In the genomic region with DNA sequence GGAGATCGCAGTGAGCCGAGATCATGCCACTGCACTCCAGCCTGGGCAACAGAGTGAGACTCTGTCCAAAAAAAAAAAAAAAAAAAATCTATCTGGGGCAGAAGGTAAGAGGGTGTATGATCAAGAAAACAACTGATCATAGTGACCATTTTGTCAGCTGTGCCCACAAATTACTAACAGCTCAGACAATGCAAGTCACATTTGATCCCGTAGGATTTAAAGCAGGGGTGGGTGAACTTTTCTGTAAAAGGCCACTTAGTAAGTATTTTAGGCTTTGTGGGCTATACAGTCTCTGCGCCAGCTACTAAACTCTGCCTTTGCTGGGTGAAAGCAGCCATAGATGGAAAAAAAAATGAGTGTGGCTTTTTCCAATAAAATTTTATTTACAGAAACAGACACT, we compare ENCODE assay signal across 26 cellular contexts.
"Had no signal": no experiment of that assay in that cellular context is flagged by ENCODE, and none has a peak within 500 bp of the region (broad histone marks: within the 10 kb centered on the region; RNA-seq: fewer than 3 reads in every experiment).

No MANE protein-coding gene starts in this region.

- FAIRE-seq: endometrium, islet of Langerhans had no signal

- H3K27me3 ChIP-seq: colonic mucosa, esophagus squamous epithelium, gastrocnemius medialis, heart right ventricle, left lung had no signal

- H3K36me3 Mint-ChIP-seq: mesothelial cell of epicardium, naive B cell had no signal

- H3K4me3 Mint-ChIP-seq: dendritic cell treated with granulocyte-macrophage colony-stimulating factor and Interleukin-4, amounts not matched to agents 40 ng/mL and 50 ng/mL, for 4 days; effector memory CD8-positive, alpha-beta T cell; endodermal cell; mesothelial cell of epicardium; naive B cell had no signal

- H3K9me3 ChIP-seq: colonic mucosa, esophagus squamous epithelium, gastrocnemius medialis, left lung, lower lobe of right lung, mucosa of descending colon had no signal

- H3K4me1 ChIP-seq: colonic mucosa, esophagus squamous epithelium, gastrocnemius medialis, left lung, lower lobe of right lung had no signal

- H3K27me3 Mint-ChIP-seq: dendritic cell treated with granulocyte-macrophage colony-stimulating factor and Interleukin-4, amounts not matched to agents 40 ng/mL and 50 ng/mL, for 4 days; effector memory CD8-positive, alpha-beta T cell; naive B cell had no signal

- H3K27ac Mint-ChIP-seq: dendritic cell treated with granulocyte-macrophage colony-stimulating factor and Interleukin-4, amounts not matched to agents 40 ng/mL and 50 ng/mL, for 4 days; effector memory CD8-positive, alpha-beta T cell; endodermal cell; mesothelial cell of epicardium; naive B cell had no signal

- H3K4me1 Mint-ChIP-seq: endodermal cell, naive B cell had no signal

- ATAC-seq: effector memory CD8-positive, alpha-beta T cell; esophagus mucosa; gastrocnemius medialis; left lung; left ventricle myocardium superior; lower lobe of right lung; mucosa of descending colon had no signal

- H3K27ac ChIP-seq: colonic mucosa, epithelial cell of prostate, esophagus squamous epithelium, gastrocnemius medialis, heart right ventricle, left lung, lower lobe of right lung had no signal

- H3K9me3 Mint-ChIP-seq: effector memory CD8-positive, alpha-beta T cell; endodermal cell had no signal

- DNase-seq: colonic mucosa; cortex of kidney; effector CD8-positive, alpha-beta T cell; effector memory CD8-positive, alpha-beta T cell; endodermal cell; esophagus squamous epithelium; foreskin fibroblast; foreskin melanocyte; gastrocnemius medialis; glutamatergic neuron; head of caudate nucleus; heart right ventricle; hippocampal formation; left cardiac atrium; left lung; left ventricle myocardium superior; lower lobe of right lung; mesenchymal stem cell; mucosa of descending colon; naive B cell had no signal

- H3K36me3 ChIP-seq: colonic mucosa, esophagus squamous epithelium, gastrocnemius medialis, heart right ventricle, left lung, lower lobe of right lung had no signal

- H3K4me3 ChIP-seq: colonic mucosa, esophagus squamous epithelium, gastrocnemius medialis, heart right ventricle, left lung, lower lobe of right lung, mucosa of descending colon had no signal
